In the genomic region with DNA sequence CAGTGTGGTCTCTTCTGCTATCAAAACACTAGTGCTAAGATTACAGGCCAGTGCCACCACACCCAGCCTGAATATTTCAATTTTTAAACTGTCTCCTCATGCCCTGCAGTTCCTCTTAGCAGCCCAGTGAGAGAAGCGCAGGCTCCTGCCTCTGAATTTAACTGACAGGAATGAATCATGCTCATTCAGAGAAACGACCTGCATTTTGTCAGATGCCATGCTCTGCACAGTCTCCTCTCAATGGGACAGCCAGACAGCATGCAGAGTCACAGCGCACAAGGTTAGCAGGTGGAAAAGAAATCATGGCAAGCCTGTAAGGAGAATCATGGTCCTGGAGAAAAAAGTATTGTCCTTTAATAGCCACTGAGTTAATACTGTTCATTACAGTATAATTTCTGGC, we compare ENCODE assay signal across 35 cellular contexts.
"Had no signal": no experiment of that assay in that cellular context is flagged by ENCODE, and none has a peak within 500 bp of the region (broad histone marks: within the 10 kb centered on the region; RNA-seq: fewer than 3 reads in every experiment).

No MANE protein-coding gene starts in this region.

- H3K27ac Mint-ChIP-seq: activated CD4-positive, alpha-beta memory T cell treated with anti-CD3 and anti-CD28 coated beads for 36 hours; activated CD4-positive, alpha-beta T cell treated with anti-CD3 and anti-CD28 coated beads for 36 hours; activated CD4-positive, alpha-beta T cell treated with anti-CD3 and anti-CD28 coated beads, Interleukin-2, amount 10 ng/mL, durations not matched to agents 24 days and 14 days; activated CD8-positive, alpha-beta memory T cell treated with anti-CD3 and anti-CD28 coated beads, Interleukin-2, amount 10 ng/mL, durations not matched to agents 7 days and 5 days; activated CD8-positive, alpha-beta T cell treated with anti-CD3 and anti-CD28 coated beads, Interleukin-2, amount 10 ng/mL, durations not matched to agents 7 days and 5 days; activated naive CD4-positive, alpha-beta T cell treated with anti-CD3 and anti-CD28 coated beads for 36 hours; activated naive CD4-positive, alpha-beta T cell treated with anti-CD3 and anti-CD28 coated beads, Interleukin-2, amount 50 U/mL, for 24 hours; activated naive CD8-positive, alpha-beta T cell treated with anti-CD3 and anti-CD28 coated beads for 36 hours; activated naive CD8-positive, alpha-beta T cell treated with anti-CD3 and anti-CD28 coated beads, Interleukin-2, amount 50 U/mL, for 24 hours; activated T-helper 1 cell treated with anti-CD3 and anti-CD28 coated beads, Interleukin-12 subunit alpha, Interleukin-12 subunit beta, Interleukin-2, Interleukin-4 antibody, amounts not matched to agents 30 ng/mL and 10 ng/mL and 1 ng/mL, durations not matched to agents 14 hours and 24 hours and 36 hours; activated T-helper 2 cell treated with anti-CD3 and anti-CD28 coated beads, Interferon-gamma antibody, Interleukin-2, Interleukin-4, amounts not matched to agents 10 μg/mL and 5 μg/mL and 100 μg/mL, durations not matched to agents 14 hours and 24 hours and 36 hours; brain; dendritic cell treated with granulocyte-macrophage colony-stimulating factor and Interleukin-4, amounts not matched to agents 40 ng/mL and 50 ng/mL, for 4 days; endodermal cell had no signal

- H3K27me3 ChIP-seq: adrenal gland, ascending aorta, breast epithelium, cardiac muscle cell, dorsolateral prefrontal cortex, heart left ventricle had no signal

- H3K4me1 ChIP-seq: adrenal gland, ascending aorta, breast epithelium, heart left ventricle had no signal

- H3K27me3 Mint-ChIP-seq: activated CD4-positive, alpha-beta memory T cell treated with anti-CD3 and anti-CD28 coated beads for 36 hours; activated CD4-positive, alpha-beta T cell treated with anti-CD3 and anti-CD28 coated beads for 36 hours; activated CD4-positive, alpha-beta T cell treated with anti-CD3 and anti-CD28 coated beads, Interleukin-2, amount 10 ng/mL, durations not matched to agents 24 days and 14 days; activated CD8-positive, alpha-beta memory T cell treated with anti-CD3 and anti-CD28 coated beads, Interleukin-2, amount 10 ng/mL, durations not matched to agents 7 days and 5 days; activated naive CD4-positive, alpha-beta T cell treated with anti-CD3 and anti-CD28 coated beads, Interleukin-2, amount 50 U/mL, for 24 hours; activated naive CD8-positive, alpha-beta T cell treated with anti-CD3 and anti-CD28 coated beads for 36 hours; activated naive CD8-positive, alpha-beta T cell treated with anti-CD3 and anti-CD28 coated beads, Interleukin-2, amount 50 U/mL, for 24 hours; brain; dendritic cell treated with granulocyte-macrophage colony-stimulating factor and Interleukin-4, amounts not matched to agents 40 ng/mL and 50 ng/mL, for 4 days had no signal

- H3K27ac ChIP-seq: adrenal gland, ascending aorta, breast epithelium, cardiac muscle cell, coronary artery, dorsolateral prefrontal cortex, heart left ventricle had no signal

- H3K9me3 Mint-ChIP-seq: brain, endodermal cell had no signal

- H3K4me3 Mint-ChIP-seq: activated CD4-positive, alpha-beta memory T cell treated with anti-CD3 and anti-CD28 coated beads for 36 hours; activated CD4-positive, alpha-beta T cell treated with anti-CD3 and anti-CD28 coated beads for 36 hours; activated CD4-positive, alpha-beta T cell treated with anti-CD3 and anti-CD28 coated beads, Interleukin-2, amount 10 ng/mL, durations not matched to agents 24 days and 14 days; activated CD8-positive, alpha-beta memory T cell treated with anti-CD3 and anti-CD28 coated beads, Interleukin-2, amount 10 ng/mL, durations not matched to agents 7 days and 5 days; activated CD8-positive, alpha-beta T cell treated with anti-CD3 and anti-CD28 coated beads, Interleukin-2, amount 10 ng/mL, durations not matched to agents 7 days and 5 days; activated naive CD4-positive, alpha-beta T cell treated with anti-CD3 and anti-CD28 coated beads for 36 hours; activated naive CD4-positive, alpha-beta T cell treated with anti-CD3 and anti-CD28 coated beads, Interleukin-2, amount 50 U/mL, for 24 hours; activated naive CD8-positive, alpha-beta T cell treated with anti-CD3 and anti-CD28 coated beads for 36 hours; activated naive CD8-positive, alpha-beta T cell treated with anti-CD3 and anti-CD28 coated beads, Interleukin-2, amount 50 U/mL, for 24 hours; activated T-helper 1 cell treated with anti-CD3 and anti-CD28 coated beads, Interleukin-12 subunit alpha, Interleukin-12 subunit beta, Interleukin-2, Interleukin-4 antibody, amounts not matched to agents 30 ng/mL and 10 ng/mL and 1 ng/mL, durations not matched to agents 14 hours and 24 hours and 36 hours; brain; dendritic cell treated with granulocyte-macrophage colony-stimulating factor and Interleukin-4, amounts not matched to agents 40 ng/mL and 50 ng/mL, for 4 days; endodermal cell had no signal

- H3K9me3 ChIP-seq: adrenal gland, ascending aorta, breast epithelium, heart left ventricle had no signal

- ATAC-seq: activated CD4-positive, alpha-beta T cell treated with anti-CD3 and anti-CD28 coated beads for 36 hours; activated CD8-positive, alpha-beta memory T cell treated with anti-CD3 and anti-CD28 coated beads, Interleukin-2, amount 10 ng/mL, durations not matched to agents 7 days and 5 days; activated CD8-positive, alpha-beta T cell treated with anti-CD3 and anti-CD28 coated beads, Interleukin-2, amount 10 ng/mL, durations not matched to agents 7 days and 5 days; activated naive CD8-positive, alpha-beta T cell treated with anti-CD3 and anti-CD28 coated beads, Interleukin-2, amount 50 U/mL, for 24 hours; esophagus mucosa; heart left ventricle had no signal

- H3K36me3 ChIP-seq: adrenal gland, ascending aorta, breast epithelium, cardiac muscle cell, heart left ventricle had no signal

- H3K36me3 Mint-ChIP-seq: activated CD4-positive, alpha-beta memory T cell treated with anti-CD3 and anti-CD28 coated beads for 36 hours; activated CD8-positive, alpha-beta memory T cell treated with anti-CD3 and anti-CD28 coated beads, Interleukin-2, amount 10 ng/mL, durations not matched to agents 7 days and 5 days; activated naive CD4-positive, alpha-beta T cell treated with anti-CD3 and anti-CD28 coated beads, Interleukin-2, amount 50 U/mL, for 24 hours; activated naive CD8-positive, alpha-beta T cell treated with anti-CD3 and anti-CD28 coated beads for 36 hours; brain had no signal

- H3K4me3 ChIP-seq: adrenal gland, ascending aorta, breast epithelium, cardiac muscle cell, coronary artery, dorsolateral prefrontal cortex, heart left ventricle had no signal

- H3K4me1 Mint-ChIP-seq: activated CD4-positive, alpha-beta T cell treated with anti-CD3 and anti-CD28 coated beads for 36 hours; activated CD4-positive, alpha-beta T cell treated with anti-CD3 and anti-CD28 coated beads, Interleukin-2, amount 10 ng/mL, durations not matched to agents 24 days and 14 days; activated CD8-positive, alpha-beta memory T cell treated with anti-CD3 and anti-CD28 coated beads, Interleukin-2, amount 10 ng/mL, durations not matched to agents 7 days and 5 days; activated naive CD4-positive, alpha-beta T cell treated with anti-CD3 and anti-CD28 coated beads, Interleukin-2, amount 50 U/mL, for 24 hours; activated naive CD8-positive, alpha-beta T cell treated with anti-CD3 and anti-CD28 coated beads for 36 hours; activated naive CD8-positive, alpha-beta T cell treated with anti-CD3 and anti-CD28 coated beads, Interleukin-2, amount 50 U/mL, for 24 hours; brain; endodermal cell had no signal

- DNase-seq: activated CD4-positive, alpha-beta memory T cell treated with anti-CD3 and anti-CD28 coated beads for 36 hours; activated CD4-positive, alpha-beta T cell treated with anti-CD3 and anti-CD28 coated beads for 36 hours; activated CD4-positive, alpha-beta T cell treated with anti-CD3 and anti-CD28 coated beads, Interleukin-2, amount 10 ng/mL, durations not matched to agents 24 days and 14 days; activated CD4-positive, CD25-positive, alpha-beta regulatory T cell; activated CD4-positive, CD25-positive, alpha-beta regulatory T cell treated with anti-CD3 and anti-CD28 coated beads, Interleukin-2, amount 50 U/mL, for 72 hours; activated CD8-positive, alpha-beta memory T cell treated with anti-CD3 and anti-CD28 coated beads, Interleukin-2, amount 10 ng/mL, durations not matched to agents 7 days and 5 days; activated CD8-positive, alpha-beta memory T cell treated with anti-CD3 and anti-CD28 coated beads, Interleukin-2, amount 50 U/mL, for 4 hours; activated CD8-positive, alpha-beta T cell treated with anti-CD3 and anti-CD28 coated beads, Interleukin-2, amount 10 ng/mL, durations not matched to agents 7 days and 5 days; activated effector memory CD4-positive, alpha-beta T cell treated with anti-CD3 and anti-CD28 coated beads, Interleukin-2, amount 50 U/mL, for 16 hours; activated naive CD4-positive, alpha-beta T cell treated with anti-CD3 and anti-CD28 coated beads for 36 hours; activated naive CD8-positive, alpha-beta T cell treated with anti-CD3 and anti-CD28 coated beads for 36 hours; activated naive CD8-positive, alpha-beta T cell treated with anti-CD3 and anti-CD28 coated beads, Interleukin-2, amount 50 U/mL, for 24 hours; activated T-cell treated with anti-CD3 and anti-CD28 coated beads, Interleukin-2, amount 50 U/mL, for 1 hour; activated T-cell treated with anti-CD3 and anti-CD28 coated beads, Interleukin-2, amount 50 U/mL, for 48 hours; adrenal gland; amygdala; central memory CD4-positive, alpha-beta T cell; cerebellar nuclear complex; dorsolateral prefrontal cortex; effector memory CD4-positive, alpha-beta T cell; endodermal cell; foreskin fibroblast; glutamatergic neuron; heart left ventricle; hypothalamus had no signal
